Comparison of ENCODE assay signal across 32 cellular contexts in genomic region chr5:133723126-133723525, GRCh38.
"Had no signal": no experiment of that assay in that cellular context is flagged by ENCODE, and none has a peak within 500 bp of the region (broad histone marks: within the 10 kb centered on the region; RNA-seq: fewer than 3 reads in every experiment).

No MANE protein-coding gene starts in this region.

- H3K27me3 ChIP-seq: brain microvascular endothelial cell, Peyer's patch had no signal

- H3K4me1 ChIP-seq: Peyer's patch, SJSA1 had no signal

- H3K4me3 ChIP-seq: K562, Peyer's patch, SJSA1 had no signal

- H3K9ac ChIP-seq: SK-N-SH had no signal

- ATAC-seq: activated CD4-positive, alpha-beta T cell treated with anti-CD3 and anti-CD28 coated beads for 36 hours; activated CD4-positive, CD25-positive, alpha-beta regulatory T cell treated with anti-CD3 and anti-CD28 coated beads, Interleukin-2, amount 50 U/mL, for 24 hours; activated naive CD8-positive, alpha-beta T cell treated with anti-CD3 and anti-CD28 coated beads, Interleukin-2, amount 50 U/mL, for 24 hours; activated T-cell treated with anti-CD3 and anti-CD28 coated beads, Interleukin-2, amount 50 U/mL, for 4 hours; K562; PC-3; WTC11 had no signal

- H3K36me3 ChIP-seq: brain microvascular endothelial cell, Peyer's patch, SJSA1 had no signal

- H3K4me2 ChIP-seq: SK-N-SH had no signal

- FAIRE-seq: K562, TTC549 had no signal

- H3K27ac ChIP-seq: brain microvascular endothelial cell, Peyer's patch, SJSA1 had no signal

- DNase-seq: activated CD4-positive, alpha-beta T cell treated with anti-CD3 and anti-CD28 coated beads for 36 hours; activated CD4-positive, alpha-beta T cell treated with anti-CD3 and anti-CD28 coated beads, Interleukin-2, amount 10 ng/mL, durations not matched to agents 7 days and 5 days; activated CD4-positive, alpha-beta T cell treated with anti-CD3 and anti-CD28 coated beads, Interleukin-2, amount 50 U/mL, for 48 hours; activated gamma-delta T cell treated with Interleukin-2 at 50 U/mL for 16 hours; activated naive CD4-positive, alpha-beta T cell treated with anti-CD3 and anti-CD28 coated beads, Interleukin-2, amount 10 ng/mL, durations not matched to agents 7 days and 5 days; activated naive CD8-positive, alpha-beta T cell treated with anti-CD3 and anti-CD28 coated beads, Interleukin-2, amount 50 U/mL, for 24 hours; activated T-cell treated with anti-CD3 and anti-CD28 coated beads for 4 hours; activated T-cell treated with anti-CD3 and anti-CD28 coated beads, Interleukin-2, amount 50 U/mL, for 4 hours; aorta; brain microvascular endothelial cell; central memory CD4-positive, alpha-beta T cell; NCI-H1092 treated with DMSO at 0.1 percent for 48 hours; NCI-H1417; NCI-H146; NCI-H187; NCI-H2029 treated with DMSO at 0.1 percent for 48 hours; NCI-H2107; NCI-H2171; NCI-H510A; NCI-H526; NCI-H748 treated with DMSO at 0.1 percent for 48 hours; NK-92 treated with Interleukin-12 subunit alpha and Interleukin-12 subunit beta, amount 100 ng/mL, for 24 hours; PC-3; Peyer's patch; RPMI8226; SHP77 treated with DMSO at 0.1 percent for 48 hours; SK-N-SH had no signal

- H3K9me3 ChIP-seq: SK-N-SH had no signal
